14 cellular contexts compared by ENCODE assay signal in genomic region chr2:216696321-216696720, GRCh38. TPM values are rescaled to one million over a fixed set of nuclear protein-coding genes. Genes with fewer than 3 reads are reported as not detected.
DNase-seq lines count a peak whose midpoint lies in the region; ATAC-seq and TF ChIP-seq lines count a peak whose summit lies in the region.
"Had no signal": no experiment of that assay in that cellular context is flagged by ENCODE, and none has a peak within 500 bp of the region (broad histone marks: within the 10 kb centered on the region; RNA-seq: fewer than 3 reads in every experiment).

No MANE protein-coding gene starts in this region.

- H3K4me2 ChIP-seq in trophoblast cell (ENCODE audit: low read length), result no peak overlapping the region

- H4K91ac ChIP-seq in trophoblast cell (ENCODE audit: low read depth, low read length), result peak overlapping the region; percentile 25

- H4K12ac ChIP-seq in trophoblast cell (ENCODE audit: low read depth, low read length), result no peak overlapping the region

- peak overlapping the region; percentile 21 for H2BK120ac ChIP-seq in trophoblast cell (ENCODE audit: insufficient read depth, low read length, poor library complexity)

- H2BK5ac ChIP-seq in trophoblast cell (ENCODE audit: low read depth, low read length, poor library complexity), result peak overlapping the region; percentile 16

- H3K4me1 ChIP-seq in heart left ventricle (peaks cover 0 to 62% (median 36%) of the 10 kb centered on the region in 12 donors), trophoblast cell (ENCODE audit: control insufficient read depth in 1 of 2, insufficient read depth in 2 of 2, low read length in 2 of 2) (peaks cover 15 to 33% of the 10 kb centered on the region in 2 experiments), vagina (peaks cover 47% of the 10 kb centered on the region)

- H3K23ac ChIP-seq in trophoblast cell (ENCODE audit: low read length), result no peak overlapping the region

- TF ChIP-seq POLR2A in heart left ventricle (IDR thresholded peaks at IDR 0.05), result no peak
- TF ChIP-seq POLR2A in vagina (IDR thresholded peaks at IDR 0.05), result no peak

- H3K18ac ChIP-seq in trophoblast cell (ENCODE audit: low read length), result peak overlapping the region; percentile 16

- TF ChIP-seq CTCF in heart left ventricle (IDR thresholded peaks at IDR 0.05) (no peak), vagina (IDR thresholded peaks at IDR 0.05) (no peak)

- peak overlapping the region; percentile 68 for H2BK12ac ChIP-seq in trophoblast cell (ENCODE audit: low read length)

- no peak overlapping the region for H3K14ac ChIP-seq in trophoblast cell (ENCODE audit: low read length)

- no peak for DNase-seq in heart left ventricle
- DNase-seq in Right ventricle myocardium inferior (ENCODE audit: missing footprints), result no peak
- DNase-seq in ecto neural progenitor cell (ENCODE audit: low spot score), result peak; percentile 47
- DNase-seq in trophoblast cell, result no peak
- no peak for DNase-seq in vagina (ENCODE audit: extremely low spot score in 2 of 2)
- no peak for DNase-seq in HPDE6-E6E7 (ENCODE audit: extremely low spot score)
- no peak for DNase-seq in COLO829 (ENCODE audit: low spot score)
- DNase-seq in HUDEP-2 (lab: John Stamatoyannopoulos, UW; ENCODE audit: unreplicated experiment in 76 of 76), result no peak
- DNase-seq: activated CD4-positive, alpha-beta T cell treated with anti-CD3 and anti-CD28 coated beads for 36 hours; activated T-cell treated with anti-CD3 and anti-CD28 coated beads for 4 hours; central memory CD4-positive, alpha-beta T cell; SHP77 treated with DMSO at 0.1 percent for 48 hours; T-helper 9 cell had no signal

- WGBS in heart left ventricle, 4 donors, result 68 to 86% (median 80%) methylated on average over 1 of the region's 1 CpG
- WGBS in trophoblast cell (ENCODE audit: extremely low coverage, insufficient coverage, insufficient read length), result no CpG with 5 or more reads among the region's 1 CpG

- intact Hi-C loops in heart left ventricle (cut with DNase I) (loop anchor here in 9 of 10 donors (1.0 to 10.0 kb wide), 21 partner anchors 71 to 1016 kb away; no protein-coding TSS in a partner anchor), Right ventricle myocardium inferior (cut with DNase I) (loop anchor here (5.0 to 10.0 kb wide), 8 partner anchors 76 to 1016 kb away; no protein-coding TSS in a partner anchor), vagina (cut with DNase I) (loop anchor here (5.0 to 10.0 kb wide), 5 partner anchors 276 to 1058 kb away; no protein-coding TSS in a partner anchor)

- no peak overlapping the region for H3K4ac ChIP-seq in trophoblast cell (ENCODE audit: low read depth, low read length)

- H3K27me3 ChIP-seq in heart left ventricle (peaks cover 0 to 56% (median 0%) of the 10 kb centered on the region in 9 donors), trophoblast cell (ENCODE audit: insufficient read depth, low read length) (peaks cover 7% of the 10 kb centered on the region), vagina (no peaks in the 10 kb centered on the region)

- H3K9me3 ChIP-seq in heart left ventricle (no peaks in the 10 kb centered on the region), trophoblast cell (ENCODE audit: insufficient read depth, low read depth, low read length) (no peaks in the 10 kb centered on the region), vagina (no peaks in the 10 kb centered on the region)

- H3K27ac ChIP-seq in heart left ventricle, result peak overlapping the region in 8 of 12 donors; percentile 8 to 93 (median 70)
- peak overlapping the region; percentile 24 for H3K27ac ChIP-seq in trophoblast cell (ENCODE audit: low read depth, low read length)
- H3K27ac ChIP-seq in vagina, result peak overlapping the region; percentile 90
- H3K27ac ChIP-seq: parathyroid adenoma had no signal

- H3K36me3 ChIP-seq in heart left ventricle, result no peaks in the 10 kb centered on the region
- peaks cover 0 to 4% of the 10 kb centered on the region in 2 experiments for H3K36me3 ChIP-seq in trophoblast cell (ENCODE audit: control insufficient read depth in 1 of 2, insufficient read depth in 2 of 2, low read length in 2 of 2)
- no peaks in the 10 kb centered on the region for H3K36me3 ChIP-seq in vagina

- no peak overlapping the region for H4K8ac ChIP-seq in trophoblast cell (ENCODE audit: low read depth, low read length)

- H2AFZ ChIP-seq in trophoblast cell (ENCODE audit: insufficient read depth, low read length, poor library complexity), result no peak overlapping the region
- H2AFZ ChIP-seq: parathyroid adenoma had no signal

- H3K79me1 ChIP-seq in trophoblast cell (ENCODE audit: low read length), result peaks cover 17% of the 10 kb centered on the region

- H3K79me2 ChIP-seq in trophoblast cell (ENCODE audit: control insufficient read depth, insufficient read depth, low read length, poor library complexity), result peaks cover 8% of the 10 kb centered on the region
- H3K79me2 ChIP-seq: parathyroid adenoma had no signal

- ATAC-seq in heart left ventricle (no peak), Right ventricle myocardium inferior (no peak)
- ATAC-seq: activated CD4-positive, alpha-beta T cell treated with anti-CD3 and anti-CD28 coated beads for 36 hours had no signal

- peak overlapping the region; percentile 59 for H2AK5ac ChIP-seq in trophoblast cell (ENCODE audit: low read length)

- H3K4me3 ChIP-seq in heart left ventricle (no peak overlapping the region), trophoblast cell (ENCODE audit: low read depth, low read length) (no peak overlapping the region), vagina (no peak overlapping the region)

- no peak overlapping the region for H3K9ac ChIP-seq in trophoblast cell (ENCODE audit: low read length)
- H3K9ac ChIP-seq: parathyroid adenoma had no signal

RNA-seq across cellular contexts. Expression of gene IGFBP5, which starts 1.0 kb away (rescaled TPM):
- total RNA-seq in heart left ventricle (100 to 1,000 TPM in 8 of 9 donors, 10 to 100 TPM in 1; 83.1 to 441 (median 157) TPM), Right ventricle myocardium inferior (156 TPM), vagina (1,041 TPM)
- polyA plus RNA-seq in heart left ventricle, result 100 to 1,000 TPM in 1 of 2 donors, 10 to 100 TPM in 1; 58.2 to 108 TPM
- 356 and 375 TPM in 2 replicates for polyA plus RNA-seq in trophoblast cell (2013)
- total RNA-seq: activated CD4-positive, alpha-beta T cell treated with anti-CD3 and anti-CD28 coated beads for 36 hours had no signal

Comparison
In these comparisons a context has a peak if more than half of its experiments do, and no peak if none do; other contexts are left out.
1. H3K27ac ChIP-seq: peak in every context shown above with its lines; median percentile 90 in vagina; 70 in heart left ventricle; 24 in trophoblast cell.